ENCODE assay signal across 14 cellular contexts in genomic region chr4:87644286-87644685, GRCh38. TPM values are rescaled to one million over a fixed set of nuclear protein-coding genes. Genes with fewer than 3 reads are reported as not detected.
DNase-seq lines count a peak whose midpoint lies in the region; ATAC-seq and TF ChIP-seq lines count a peak whose summit lies in the region.
"Had no signal": no experiment of that assay in that cellular context is flagged by ENCODE, and none has a peak within 500 bp of the region (broad histone marks: within the 10 kb centered on the region; RNA-seq: fewer than 3 reads in every experiment).

No MANE protein-coding gene starts in this region.

- no peaks in the 10 kb centered on the region for H3K9me2 ChIP-seq in Loucy (replicated peaks; ENCODE audit: low read depth, low read length)

- no peak overlapping the region for H3K18ac ChIP-seq in trophoblast cell (ENCODE audit: low read length)

- TF ChIP-seq CTCF in GM06990 (IDR thresholded peaks at IDR 0.05; ENCODE audit: insufficient read depth, low read length, poor library complexity, severe bottlenecking), result peak; percentile 10
- TF ChIP-seq CTCF in Loucy (conservative IDR thresholded peaks at IDR 0.05; ENCODE audit: low read length), result peak; percentile 41
- peak; percentile 28 for TF ChIP-seq CTCF in choroid plexus epithelial cell (conservative IDR thresholded peaks at IDR 0.05; ENCODE audit: low read depth, low read length)
- peak; percentile 5 for TF ChIP-seq CTCF in retinal pigment epithelial cell (conservative IDR thresholded peaks at IDR 0.05; ENCODE audit: low read depth, low read length)

- H3K27me3 ChIP-seq in GM06990 (replicated peaks; ENCODE audit: control insufficient read depth, insufficient read depth, low read length), result no peaks in the 10 kb centered on the region
- no peaks in the 10 kb centered on the region for H3K27me3 ChIP-seq in Loucy (ENCODE audit: insufficient read depth, low read length, poor library complexity, severe bottlenecking)
- no peaks in the 10 kb centered on the region for H3K27me3 ChIP-seq in trophoblast cell (ENCODE audit: insufficient read depth, low read length)
- H3K27me3 ChIP-seq: BLaER1 treated with 17β-estradiol and CSF1 and Interleukin-3, amounts not matched to agents 10 nM and 100 nM had no signal

- H4K20me1 ChIP-seq in Loucy (ENCODE audit: insufficient read depth, low read length, poor library complexity, severe bottlenecking), result no peaks in the 10 kb centered on the region
- H4K20me1 ChIP-seq: BLaER1 treated with 17β-estradiol and CSF1 and Interleukin-3, amounts not matched to agents 10 nM and 100 nM had no signal

- H3K79me2 ChIP-seq in Loucy (ENCODE audit: insufficient read depth, low read length) (no peaks in the 10 kb centered on the region), trophoblast cell (ENCODE audit: control insufficient read depth, insufficient read depth, low read length, poor library complexity) (no peaks in the 10 kb centered on the region)

- H2BK120ac ChIP-seq in trophoblast cell (ENCODE audit: insufficient read depth, low read length, poor library complexity), result no peak overlapping the region

- H3K9ac ChIP-seq in Loucy (ENCODE audit: low read depth, low read length, poor library complexity, severe bottlenecking) (no peak overlapping the region), trophoblast cell (ENCODE audit: low read length) (no peak overlapping the region)
- H3K9ac ChIP-seq: BLaER1 treated with 17β-estradiol and CSF1 and Interleukin-3, amounts not matched to agents 10 nM and 100 nM; GM23248; KMS-11 had no signal

- H2BK5ac ChIP-seq in trophoblast cell (ENCODE audit: low read depth, low read length, poor library complexity), result no peak overlapping the region

- H3K4ac ChIP-seq in trophoblast cell (ENCODE audit: low read depth, low read length), result no peak overlapping the region

- H3K14ac ChIP-seq in trophoblast cell (ENCODE audit: low read length), result no peak overlapping the region

- H3K4me3 ChIP-seq in GM06990 (replicated peaks; ENCODE audit: low read depth, low read length) (no peak overlapping the region), Loucy (ENCODE audit: low read length, poor library complexity, severe bottlenecking) (no peak overlapping the region), choroid plexus epithelial cell (ENCODE audit: low read depth, low read length) (no peak overlapping the region), retinal pigment epithelial cell (ENCODE audit: low read length) (no peak overlapping the region), trophoblast cell (ENCODE audit: low read depth, low read length) (no peak overlapping the region)
- H3K4me3 ChIP-seq: BLaER1 treated with 17β-estradiol and CSF1 and Interleukin-3, amounts not matched to agents 10 nM and 100 nM; GM23248 had no signal

- H3F3A ChIP-seq in Loucy (ENCODE audit: low read depth), result no peaks in the 10 kb centered on the region

- H3K9me3 ChIP-seq in Loucy (ENCODE audit: insufficient read depth, low read depth, low read length) (no peaks in the 10 kb centered on the region), trophoblast cell (ENCODE audit: insufficient read depth, low read depth, low read length) (no peaks in the 10 kb centered on the region)

- no peaks in the 10 kb centered on the region for H3K36me3 ChIP-seq in GM06990 (ENCODE audit: control insufficient read depth, insufficient read depth, low read length)
- no peaks in the 10 kb centered on the region for H3K36me3 ChIP-seq in Loucy (ENCODE audit: insufficient read depth, low read length)
- H3K36me3 ChIP-seq in trophoblast cell (ENCODE audit: control insufficient read depth in 1 of 2, insufficient read depth in 2 of 2, low read length in 2 of 2), result no peaks in the 10 kb centered on the region
- H3K36me3 ChIP-seq: BLaER1 treated with 17β-estradiol and CSF1 and Interleukin-3, amounts not matched to agents 10 nM and 100 nM had no signal

- H4K8ac ChIP-seq in trophoblast cell (ENCODE audit: low read depth, low read length), result no peak overlapping the region

- H2BK12ac ChIP-seq in trophoblast cell (ENCODE audit: low read length), result no peak overlapping the region

- H3K27ac ChIP-seq in trophoblast cell (ENCODE audit: low read depth, low read length), result no peak overlapping the region
- H3K27ac ChIP-seq: BLaER1 treated with 17β-estradiol and CSF1 and Interleukin-3, amounts not matched to agents 10 nM and 100 nM; GM23248; KMS-11 had no signal

- WGBS in trophoblast cell (ENCODE audit: extremely low coverage, insufficient coverage, insufficient read length), result no CpG with 5 or more reads among the region's 6 CpGs

- no peak overlapping the region for H2AK5ac ChIP-seq in trophoblast cell (ENCODE audit: low read length)

- H3K4me1 ChIP-seq in Loucy (ENCODE audit: insufficient read depth, low read length, poor library complexity, severe bottlenecking), result no peaks in the 10 kb centered on the region
- no peaks in the 10 kb centered on the region for H3K4me1 ChIP-seq in trophoblast cell (ENCODE audit: control insufficient read depth in 1 of 2, insufficient read depth in 2 of 2, low read length in 2 of 2)
- H3K4me1 ChIP-seq: BLaER1 treated with 17β-estradiol and CSF1 and Interleukin-3, amounts not matched to agents 10 nM and 100 nM had no signal

- no peaks in the 10 kb centered on the region for H3K79me1 ChIP-seq in trophoblast cell (ENCODE audit: low read length)

- no peak overlapping the region for H4K12ac ChIP-seq in trophoblast cell (ENCODE audit: low read depth, low read length)

- H2AFZ ChIP-seq in Loucy (ENCODE audit: low read length) (no peak overlapping the region), trophoblast cell (ENCODE audit: insufficient read depth, low read length, poor library complexity) (no peak overlapping the region)
- H2AFZ ChIP-seq: GM23248 had no signal

- H4K91ac ChIP-seq in trophoblast cell (ENCODE audit: low read depth, low read length), result no peak overlapping the region

- H3K23ac ChIP-seq in trophoblast cell (ENCODE audit: low read length), result no peak overlapping the region

- DNase-seq in GM06990 (ENCODE audit: extremely low read depth, insufficient read length) (no peak), choroid plexus epithelial cell (ENCODE audit: low read depth) (no peak), retinal pigment epithelial cell (ENCODE audit: low read depth) (no peak), trophoblast cell (no peak)
- no peak for DNase-seq in stimulated activated naive CD8-positive, alpha-beta T cell treated with anti-CD3 and anti-CD28 coated beads, Interleukin-15, Interleukin-2, amounts not matched to agents 100 U/mL and 50 U/mL, for 24 hours
- DNase-seq: GM23248, NCI-H187 treated with DMSO at 0.1 percent for 48 hours, NCI-H446 treated with DMSO at 0.1 percent for 48 hours, NCI-H774, SIG-M5 had no signal

- H3K4me2 ChIP-seq in Loucy (ENCODE audit: low read depth, low read length, poor library complexity, severe bottlenecking), result no peak overlapping the region
- no peak overlapping the region for H3K4me2 ChIP-seq in trophoblast cell (ENCODE audit: low read length)
- H3K4me2 ChIP-seq: BLaER1 treated with 17β-estradiol and CSF1 and Interleukin-3, amounts not matched to agents 10 nM and 100 nM; KMS-11 had no signal

- no peak for ATAC-seq in stimulated activated naive CD8-positive, alpha-beta T cell treated with anti-CD3 and anti-CD28 coated beads, Interleukin-15, Interleukin-2, amounts not matched to agents 100 U/mL and 50 U/mL, for 24 hours
- ATAC-seq in HG03460 (IDR thresholded peaks at IDR 0.05; ENCODE audit: unreplicated experiment), result no peak

RNA-seq across cellular contexts. Expression of gene DMP1, which starts 5.8 kb away (rescaled TPM):
- 0.03 TPM in 1 of 2 replicates, not detected in the other for polyA plus RNA-seq in trophoblast cell (2013)
- polyA plus RNA-seq: GM23248 had no signal

RNA-seq across cellular contexts. Expression of gene DSPP, which starts 36.0 kb away (rescaled TPM):
- polyA plus RNA-seq in trophoblast cell (2013), result not detected in 2 replicates
- polyA plus RNA-seq: GM23248 had no signal
